1 cellular context compared by ENCODE assay signal in the genomic region with DNA sequence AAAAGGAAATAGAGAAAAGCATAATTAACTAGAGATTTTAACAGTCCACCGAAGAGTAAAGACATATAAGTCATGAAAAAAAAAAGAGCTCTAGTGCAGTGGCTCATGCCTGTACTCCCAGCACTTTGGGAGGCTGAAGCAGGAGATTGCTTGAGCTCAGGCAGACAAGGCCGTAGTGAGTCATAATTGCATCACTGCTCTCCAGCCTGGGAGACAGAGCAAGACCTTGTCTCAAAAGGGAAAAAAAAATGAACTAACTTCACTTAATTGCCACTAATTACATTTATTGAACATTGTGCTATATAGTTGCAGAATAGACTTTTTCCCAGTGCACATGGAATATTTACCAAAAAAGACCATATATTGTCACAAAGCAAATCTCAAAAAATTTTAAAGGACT.
TF ChIP-seq lines count a peak whose summit lies in the region.

No MANE protein-coding gene starts in this region.

TF ChIP-seq in SK-N-SH, 30 proteins besides CTCF, POLR2A, EP300 and RAD21 (continued from another document):
- TF ChIP-seq, protein P1, sequence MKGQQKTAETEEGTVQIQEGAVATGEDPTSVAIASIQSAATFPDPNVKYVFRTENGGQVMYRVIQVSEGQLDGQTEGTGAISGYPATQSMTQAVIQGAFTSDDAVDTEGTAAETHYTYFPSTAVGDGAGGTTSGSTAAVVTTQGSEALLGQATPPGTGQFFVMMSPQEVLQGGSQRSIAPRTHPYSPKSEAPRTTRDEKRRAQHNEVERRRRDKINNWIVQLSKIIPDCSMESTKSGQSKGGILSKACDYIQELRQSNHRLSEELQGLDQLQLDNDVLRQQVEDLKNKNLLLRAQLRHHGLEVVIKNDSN (IDR thresholded peaks at IDR 0.05; ENCODE audit: borderline replicate concordance, low read depth): no peak
- no peak for TF ChIP-seq EZH2phosphoT487 (IDR thresholded peaks at IDR 0.05; ENCODE audit: borderline replicate concordance, low read depth)
- TF ChIP-seq JUND (IDR thresholded peaks at IDR 0.05): peak; percentile 89
- no peak for TF ChIP-seq NFIC (IDR thresholded peaks at IDR 0.05; ENCODE audit: borderline replicate concordance)
- peak; percentile 44 for TF ChIP-seq TCF12 (IDR thresholded peaks at IDR 0.05)
